ENCODE assay signal across 8 cellular contexts in the genomic region with DNA sequence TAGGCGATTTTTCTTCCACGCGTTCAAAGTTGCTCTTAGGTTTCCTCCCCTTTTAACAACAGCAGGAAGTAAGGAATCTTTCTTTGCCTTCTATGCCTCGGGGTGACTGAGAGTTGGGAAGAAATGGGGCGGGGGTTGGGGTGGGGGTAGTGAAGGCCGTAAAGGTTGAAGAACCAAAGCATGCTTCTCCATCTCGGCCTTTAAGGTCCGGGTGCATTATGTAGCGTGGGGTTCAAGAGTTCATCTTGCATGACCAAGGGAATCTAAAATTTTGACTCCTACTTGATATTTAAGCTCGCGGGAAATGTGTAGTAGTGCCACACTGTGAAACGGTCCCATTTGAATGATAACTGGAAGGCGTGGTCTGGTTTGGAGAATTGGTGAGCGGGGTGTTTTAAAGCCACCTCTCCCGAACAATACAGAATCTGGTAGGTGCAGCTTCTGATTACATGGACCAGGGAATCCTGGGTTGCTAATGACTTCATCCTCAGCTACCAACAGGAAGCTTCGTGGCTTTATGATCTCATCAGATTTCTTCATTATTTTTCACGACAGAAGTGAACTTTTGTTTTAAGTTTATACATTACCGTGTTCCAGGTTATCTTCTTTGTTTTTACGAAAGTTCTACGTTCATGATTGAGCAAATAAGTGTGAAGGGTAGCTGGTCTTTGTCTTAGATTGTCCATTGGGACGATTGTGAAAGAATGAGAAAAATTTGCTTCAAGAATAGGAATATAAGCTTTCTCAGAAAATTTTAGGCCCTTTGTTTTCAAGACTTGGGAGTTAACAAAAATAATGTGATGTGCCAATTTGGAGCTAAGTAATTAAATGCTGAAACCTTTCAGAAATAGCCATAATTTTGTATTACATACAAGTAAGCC. TPM values are rescaled to one million over a fixed set of nuclear protein-coding genes. Genes with fewer than 3 reads are reported as not detected.
DNase-seq lines count a peak whose midpoint lies in the region; ATAC-seq lines count a peak whose summit lies in the region.

No MANE protein-coding gene starts in this region.

- peak overlapping the region; percentile 88 for H2AK5ac ChIP-seq in neuronal stem cell (ENCODE audit: low read depth, low read length)

- peaks cover 29% of the 10 kb centered on the region for H3K4me1 Mint-ChIP-seq in activated T-helper 2 cell treated with anti-CD3 and anti-CD28 coated beads, Interferon-gamma antibody, Interleukin-2, Interleukin-4, amounts not matched to agents 10 μg/mL and 5 μg/mL and 100 μg/mL, durations not matched to agents 14 hours and 24 hours and 36 hours (ENCODE audit: low read depth)

- peak; percentile 76 for DNase-seq in EH (ENCODE audit: low read depth)
- DNase-seq in HS-5 (ENCODE audit: low read depth), result peak; percentile 74
- peak; percentile 69 for DNase-seq in NCI-H774 (lab: John Stamatoyannopoulos, UW)
- no peak for DNase-seq in activated T-helper 2 cell treated with anti-CD3 and anti-CD28 coated beads, Interferon-gamma antibody, Interleukin-2, Interleukin-4, amounts not matched to agents 10 μg/mL and 5 μg/mL and 100 μg/mL, durations not matched to agents 14 hours and 24 hours and 36 hours (ENCODE audit: low spot score)
- peak; percentile 51 for DNase-seq in glomerular endothelial cell (ENCODE audit: extremely low read depth, low read depth, low spot score)
- DNase-seq in neuronal stem cell (ENCODE audit: low spot score), result peak; percentile 39

- no peak for ATAC-seq in HG02610 (IDR thresholded peaks at IDR 0.05; ENCODE audit: unreplicated experiment)
- ATAC-seq in HG02623 (IDR thresholded peaks at IDR 0.05; ENCODE audit: unreplicated experiment), result no peak

- no peak overlapping the region for H4K91ac ChIP-seq in neuronal stem cell (ENCODE audit: low read depth, low read length, poor library complexity)

- peak overlapping the region; percentile 64 for H2BK15ac ChIP-seq in neuronal stem cell (ENCODE audit: low read length)

- H3K36me3 Mint-ChIP-seq in activated T-helper 2 cell treated with anti-CD3 and anti-CD28 coated beads, Interferon-gamma antibody, Interleukin-2, Interleukin-4, amounts not matched to agents 10 μg/mL and 5 μg/mL and 100 μg/mL, durations not matched to agents 14 hours and 24 hours and 36 hours (ENCODE audit: low read depth), result peaks cover 7% of the 10 kb centered on the region

- H3K27me3 Mint-ChIP-seq in activated T-helper 2 cell treated with anti-CD3 and anti-CD28 coated beads, Interferon-gamma antibody, Interleukin-2, Interleukin-4, amounts not matched to agents 10 μg/mL and 5 μg/mL and 100 μg/mL, durations not matched to agents 14 hours and 24 hours and 36 hours (ENCODE audit: low read depth), result peaks cover 8% of the 10 kb centered on the region

- peak overlapping the region; percentile 38 for H3K14ac ChIP-seq in neuronal stem cell (ENCODE audit: low read length)

- no peaks in the 10 kb centered on the region for H3K9me3 Mint-ChIP-seq in activated T-helper 2 cell treated with anti-CD3 and anti-CD28 coated beads, Interferon-gamma antibody, Interleukin-2, Interleukin-4, amounts not matched to agents 10 μg/mL and 5 μg/mL and 100 μg/mL, durations not matched to agents 14 hours and 24 hours and 36 hours

- H3K79me1 ChIP-seq in neuronal stem cell (ENCODE audit: low read depth, low read length), result peaks cover 1% of the 10 kb centered on the region

- peaks cover 2 to 11% of the 10 kb centered on the region in 2 donors for H3K4me1 ChIP-seq in neuronal stem cell (ENCODE audit: control insufficient read depth in 2 of 2, insufficient read depth in 1 of 2, low read depth in 1 of 2, low read length in 2 of 2)

- peak overlapping the region; percentile 98 for H3K4me3 Mint-ChIP-seq in activated T-helper 2 cell treated with anti-CD3 and anti-CD28 coated beads, Interferon-gamma antibody, Interleukin-2, Interleukin-4, amounts not matched to agents 10 μg/mL and 5 μg/mL and 100 μg/mL, durations not matched to agents 14 hours and 24 hours and 36 hours (ENCODE audit: low read depth)

- peak overlapping the region; percentile 95 for H3K27ac Mint-ChIP-seq in activated T-helper 2 cell treated with anti-CD3 and anti-CD28 coated beads, Interferon-gamma antibody, Interleukin-2, Interleukin-4, amounts not matched to agents 10 μg/mL and 5 μg/mL and 100 μg/mL, durations not matched to agents 14 hours and 24 hours and 36 hours

- no peak overlapping the region for H3K23ac ChIP-seq in neuronal stem cell (ENCODE audit: low read depth, low read length, poor library complexity)

- H3K27me3 ChIP-seq in neuronal stem cell (ENCODE audit: control insufficient read depth in 3 of 3, insufficient read depth in 3 of 3, low read depth in 1 of 3, low read length in 3 of 3), result no peaks in the 10 kb centered on the region

- H2BK120ac ChIP-seq in neuronal stem cell (ENCODE audit: low read depth, low read length), result peak overlapping the region; percentile 41

- peak overlapping the region; percentile 85 to 97 for H3K4me3 ChIP-seq in neuronal stem cell (ENCODE audit: low read length in 2 of 2)

- peaks cover 0 to 24% of the 10 kb centered on the region in 2 donors for H3K36me3 ChIP-seq in neuronal stem cell (replicated peaks in 1 of 2; ENCODE audit: control insufficient read depth in 2 of 2, insufficient read depth in 2 of 2, low read length in 2 of 2)

- H3K27ac ChIP-seq in neuronal stem cell (replicated peaks; ENCODE audit: low read length), result peak overlapping the region; percentile 97

- H3K9me3 ChIP-seq in neuronal stem cell (replicated peaks in 1 of 2; ENCODE audit: control insufficient read depth in 2 of 2, insufficient read depth in 1 of 2, low read depth in 1 of 2, low read length in 2 of 2), result no peaks in the 10 kb centered on the region

- no peak overlapping the region for H2BK12ac ChIP-seq in neuronal stem cell (ENCODE audit: low read length)

- H2AFZ ChIP-seq in neuronal stem cell (ENCODE audit: low read length), result peak overlapping the region; percentile 96

- intact Hi-C loops in activated T-helper 2 cell treated with anti-CD3 and anti-CD28 coated beads, Interferon-gamma antibody, Interleukin-2, Interleukin-4, amounts not matched to agents 10 μg/mL and 5 μg/mL and 100 μg/mL, durations not matched to agents 14 hours and 24 hours and 36 hours (cut with micrococcal nuclease), result loop anchor here (2.0 to 5.0 kb wide), 3 partner anchors 65 to 312 kb away; partner anchors contain the start of genes CSTF3, EIF3M and PRRG4

- H3K4me2 ChIP-seq in neuronal stem cell (ENCODE audit: insufficient read depth, low read length, poor library complexity, severe bottlenecking), result peak overlapping the region; percentile 54

- H2BK5ac ChIP-seq in neuronal stem cell (ENCODE audit: low read length), result peak overlapping the region; percentile 99

- no peak overlapping the region for H4K8ac ChIP-seq in neuronal stem cell (ENCODE audit: low read depth, low read length)

- peak overlapping the region; percentile 82 for H3K9ac ChIP-seq in neuronal stem cell (ENCODE audit: low read depth, low read length, poor library complexity)

- WGBS in neuronal stem cell (ENCODE audit: extremely low coverage in 2 of 2, insufficient read length in 2 of 2, insufficient replicate concordance in 1 of 2), 2 donors, result no CpG with 5 or more reads among the region's 21 CpGs

- H3K4ac ChIP-seq in neuronal stem cell (ENCODE audit: low read length), result peak overlapping the region; percentile 84

- H3K18ac ChIP-seq in neuronal stem cell (ENCODE audit: low read length), result peak overlapping the region; percentile 97

RNA-seq across cellular contexts. Expression of gene QSER1, which starts 1.6 kb away (rescaled TPM):
- total RNA-seq in activated T-helper 2 cell treated with anti-CD3 and anti-CD28 coated beads, Interferon-gamma antibody, Interleukin-2, Interleukin-4, amounts not matched to agents 10 μg/mL and 5 μg/mL and 100 μg/mL, durations not matched to agents 14 hours and 24 hours and 36 hours, result 17.9 and 18.2 TPM in 2 replicates
- 20.5 and 31.0 TPM in 2 replicates for total RNA-seq in glomerular endothelial cell
- 26.0 TPM for polyA plus RNA-seq in neuronal stem cell (2013, experiment 1 of 2)
- polyA plus RNA-seq in neuronal stem cell (2013, experiment 2 of 2), result 27.4 TPM
